16 cellular contexts compared by ENCODE assay signal in genomic region chr11:65826972-65827773, GRCh38. TPM values are rescaled to one million over a fixed set of nuclear protein-coding genes. Genes with fewer than 3 reads are reported as not detected.
DNase-seq lines count a peak whose midpoint lies in the region; ATAC-seq and TF ChIP-seq lines count a peak whose summit lies in the region.
"Had no signal": no experiment of that assay in that cellular context is flagged by ENCODE, and none has a peak within 500 bp of the region (broad histone marks: within the 10 kb centered on the region; RNA-seq: fewer than 3 reads in every experiment).

No MANE protein-coding gene starts in this region.

- H3K27me3 Mint-ChIP-seq in activated T-cell treated with anti-CD3 and anti-CD28 coated beads, Interleukin-2, amount 50 U/mL, for 72 hours (ENCODE audit: low read depth), result peaks cover 9% of the 10 kb centered on the region
- H3K27me3 Mint-ChIP-seq: B cell; CD4-positive, alpha-beta T cell had no signal

- TF ChIP-seq CTCF in hepatocyte (IDR thresholded peaks at IDR 0.05; ENCODE audit: poor library complexity) (no peak), heart right ventricle (IDR thresholded peaks at IDR 0.05) (no peak), upper lobe of right lung (IDR thresholded peaks at IDR 0.05) (no peak)

- H4K20me1 ChIP-seq in hepatocyte (ENCODE audit: insufficient read depth, poor library complexity, severe bottlenecking), result no peaks in the 10 kb centered on the region

- peaks cover 0 to 4% of the 10 kb centered on the region in 2 donors for H3K36me3 Mint-ChIP-seq in activated T-cell treated with anti-CD3 and anti-CD28 coated beads, Interleukin-2, amount 50 U/mL, for 72 hours (ENCODE audit: insufficient read depth in 2 of 2)

- H3K4me1 Mint-ChIP-seq in activated T-cell treated with anti-CD3 and anti-CD28 coated beads, Interleukin-2, amount 50 U/mL, for 72 hours (ENCODE audit: low read depth), result peaks cover 21% of the 10 kb centered on the region
- H3K4me1 Mint-ChIP-seq: B cell had no signal

- in situ Hi-C loops in SK-MEL-5 (cut with HindIII; ENCODE audit: low pct_unique_long_range_greater_than_20kb, low sequenced_read_pairs), result no loop called here

- ATAC-seq in activated T-cell treated with anti-CD3 and anti-CD28 coated beads, Interleukin-2, amount 50 U/mL, for 72 hours (replicated peaks in 1 of 2), result no peak
- ATAC-seq in HG02938 (IDR thresholded peaks at IDR 0.05; ENCODE audit: unreplicated experiment), result no peak
- ATAC-seq in heart right ventricle, result no peak
- ATAC-seq in upper lobe of right lung, result no peak

- intact Hi-C loops in heart right ventricle (cut with DNase I), result no loop called here
- intact Hi-C loops in upper lobe of right lung (cut with DNase I), result no loop called here

- H3K27ac Mint-ChIP-seq in activated T-cell treated with anti-CD3 and anti-CD28 coated beads, Interleukin-2, amount 50 U/mL, for 72 hours, result peak overlapping the region; percentile 43
- H3K27ac Mint-ChIP-seq: B cell; CD4-positive, alpha-beta T cell; H9 had no signal

- H3K4me3 Mint-ChIP-seq in activated T-cell treated with anti-CD3 and anti-CD28 coated beads, Interleukin-2, amount 50 U/mL, for 72 hours, result no peak overlapping the region
- H3K4me3 Mint-ChIP-seq: B cell; CD4-positive, alpha-beta T cell; H9 had no signal

- no peaks in the 10 kb centered on the region for H3K79me2 ChIP-seq in hepatocyte

- H3K36me3 ChIP-seq in hepatocyte (replicated peaks; ENCODE audit: insufficient read depth, low read depth) (no peaks in the 10 kb centered on the region), heart right ventricle (no peaks in the 10 kb centered on the region), upper lobe of right lung (no peaks in the 10 kb centered on the region)

- no peak overlapping the region for H2AFZ ChIP-seq in hepatocyte

- no peaks in the 10 kb centered on the region for H3K27me3 ChIP-seq in hepatocyte
- peaks cover 0 to 4% (median 0%) of the 10 kb centered on the region in 7 donors for H3K27me3 ChIP-seq in heart right ventricle
- no peaks in the 10 kb centered on the region for H3K27me3 ChIP-seq in upper lobe of right lung

- DNase-seq in activated T-cell treated with anti-CD3 and anti-CD28 coated beads, Interleukin-2, amount 50 U/mL, for 72 hours, result no peak
- no peak for DNase-seq in activated T-cell treated with anti-CD3 and anti-CD28 coated beads, Interleukin-2, amount 50 U/mL, for 48 hours
- DNase-seq in SK-MEL-5 (ENCODE audit: low read depth, low spot score), result peak; percentile 31
- DNase-seq in hepatocyte (ENCODE audit: low spot score), result no peak
- no peak for DNase-seq in heart right ventricle
- no peak for DNase-seq in upper lobe of right lung
- DNase-seq: Calu3; CD4-positive, alpha-beta T cell; DMS79 treated with DMSO at 0.1 percent for 48 hours; H9; MM.1S; NCI-H1436; NCI-H345; RPMI8226 had no signal

- no peaks in the 10 kb centered on the region for H3K9me3 Mint-ChIP-seq in activated T-cell treated with anti-CD3 and anti-CD28 coated beads, Interleukin-2, amount 50 U/mL, for 72 hours
- H3K9me3 Mint-ChIP-seq: CD4-positive, alpha-beta T cell; H9 had no signal

- H3K27ac ChIP-seq in hepatocyte, result peak overlapping the region; percentile 68
- H3K27ac ChIP-seq in heart right ventricle, result no peak overlapping the region
- no peak overlapping the region for H3K27ac ChIP-seq in upper lobe of right lung

- 76% methylated on average over 8 of the region's 8 CpGs for whole genome bisulfite sequencing in hepatocyte (ENCODE audit: low lambda C conversion rate, missing lambda C conversion rate)
- whole genome bisulfite sequencing in heart right ventricle, 2 donors, result 86 to 92% methylated on average over 8 of the region's 8 CpGs

- H3K4me1 ChIP-seq in hepatocyte (ENCODE audit: insufficient read depth) (no peaks in the 10 kb centered on the region), heart right ventricle (no peaks in the 10 kb centered on the region), upper lobe of right lung (no peaks in the 10 kb centered on the region)

- peak overlapping the region; percentile 46 for H3K4me2 ChIP-seq in hepatocyte

- H3K4me3 ChIP-seq in hepatocyte, result no peak overlapping the region
- H3K4me3 ChIP-seq in heart right ventricle, result no peak overlapping the region
- no peak overlapping the region for H3K4me3 ChIP-seq in upper lobe of right lung

- H3K9me2 ChIP-seq in hepatocyte (replicated peaks; ENCODE audit: insufficient read depth), result no peaks in the 10 kb centered on the region

- H3K9me3 ChIP-seq in hepatocyte (ENCODE audit: low read depth) (no peaks in the 10 kb centered on the region), heart right ventricle (no peaks in the 10 kb centered on the region), upper lobe of right lung (no peaks in the 10 kb centered on the region)

RNA-seq across cellular contexts. Expression of gene SNX32, which starts 6.6 kb away (rescaled TPM):
- 1 to 10 TPM; 2.2 to 4.6 TPM for total RNA-seq in activated T-cell treated with anti-CD3 and anti-CD28 coated beads, Interleukin-2, amount 50 U/mL, for 72 hours
- 0.08 and 0.18 TPM in 2 replicates for total RNA-seq in SK-MEL-5 (2014; rRNA removed; shearing (Covaris generic))
- 0.10 and 0.18 TPM in 2 replicates for polyA plus RNA-seq in SK-MEL-5 (2015; cell fraction: cytosol; rRNA removed)
- 2.5 and 2.7 TPM in 2 replicates for polyA plus RNA-seq in SK-MEL-5 (2015; cell fraction: nucleus; rRNA removed)
- total RNA-seq in hepatocyte (2.3 and 2.9 TPM in 2 replicates), heart right ventricle (under 1 TPM in 5 of 10 donors, not detected in 5; 0.13 to 0.32 (median 0.21) TPM), upper lobe of right lung (not detected)
- polyA plus RNA-seq in hepatocyte (5.1 and 6.0 TPM in 2 replicates), heart right ventricle (under 1 TPM; 0.51 to 0.58 TPM)
- total RNA-seq: Calu3 had no signal

RNA-seq across cellular contexts. Expression of gene CFL1, which starts 30.8 kb away (rescaled TPM):
- total RNA-seq in activated T-cell treated with anti-CD3 and anti-CD28 coated beads, Interleukin-2, amount 50 U/mL, for 72 hours, result 100 to 1,000 TPM; 477 to 512 TPM
- total RNA-seq in SK-MEL-5 (2014; rRNA removed; shearing (Covaris generic)), result 941 and 972 TPM in 2 replicates
- polyA plus RNA-seq in SK-MEL-5 (2015; cell fraction: cytosol; rRNA removed), result 1,372 and 1,683 TPM in 2 replicates
- polyA plus RNA-seq in SK-MEL-5 (2015; cell fraction: nucleus; rRNA removed), result 200 and 219 TPM in 2 replicates
- total RNA-seq in hepatocyte (720 and 758 TPM in 2 replicates), heart right ventricle (100 to 1,000 TPM; 281 to 672 (median 320) TPM), upper lobe of right lung (608 TPM)
- polyA plus RNA-seq in hepatocyte (1,698 and 1,708 TPM in 2 replicates), heart right ventricle (100 to 1,000 TPM; 159 to 962 TPM)

RNA-seq across cellular contexts. Expression of gene MUS81, which starts 33.1 kb away (rescaled TPM):
- 10 to 100 TPM; 80.6 to 94.8 TPM for total RNA-seq in activated T-cell treated with anti-CD3 and anti-CD28 coated beads, Interleukin-2, amount 50 U/mL, for 72 hours
- total RNA-seq in SK-MEL-5 (2014; rRNA removed; shearing (Covaris generic)), result 18.6 and 19.3 TPM in 2 replicates
- 17.4 and 18.0 TPM in 2 replicates for polyA plus RNA-seq in SK-MEL-5 (2015; cell fraction: cytosol; rRNA removed)
- polyA plus RNA-seq in SK-MEL-5 (2015; cell fraction: nucleus; rRNA removed), result 207 and 273 TPM in 2 replicates
- 22.3 and 23.8 TPM in 2 replicates for total RNA-seq in hepatocyte
- polyA plus RNA-seq in hepatocyte, result 47.0 and 51.7 TPM in 2 replicates
- total RNA-seq in heart right ventricle, result 10 to 100 TPM; 20.3 to 38.8 (median 27.0) TPM
- polyA plus RNA-seq in heart right ventricle, result 100 to 1,000 TPM in 1 of 2 donors, 10 to 100 TPM in 1; 54.4 to 111 TPM
- 49.4 TPM for total RNA-seq in upper lobe of right lung

RNA-seq across cellular contexts. Expression of gene OVOL1, which starts 40.3 kb away (rescaled TPM):
- total RNA-seq in activated T-cell treated with anti-CD3 and anti-CD28 coated beads, Interleukin-2, amount 50 U/mL, for 72 hours, result under 1 TPM in 1 of 2 donors, not detected in 1; 0.16 TPM
- not detected in 2 replicates for total RNA-seq in SK-MEL-5 (2014; rRNA removed; shearing (Covaris generic))
- not detected in 2 replicates for polyA plus RNA-seq in SK-MEL-5 (2015; cell fraction: cytosol; rRNA removed)
- 0.16 TPM in 1 of 2 replicates, not detected in the other for polyA plus RNA-seq in SK-MEL-5 (2015; cell fraction: nucleus; rRNA removed)
- 26.0 and 26.3 TPM in 2 replicates for total RNA-seq in hepatocyte
- 20.6 and 20.8 TPM in 2 replicates for polyA plus RNA-seq in hepatocyte
- total RNA-seq in heart right ventricle, result not detected
- polyA plus RNA-seq in heart right ventricle, result not detected
- 2.7 TPM for total RNA-seq in upper lobe of right lung

RNA-seq across cellular contexts. Expression of gene EFEMP2, which starts 45.4 kb away (rescaled TPM):
- total RNA-seq in activated T-cell treated with anti-CD3 and anti-CD28 coated beads, Interleukin-2, amount 50 U/mL, for 72 hours, result 10 to 100 TPM; 22.4 to 26.0 TPM
- total RNA-seq in SK-MEL-5 (2014; rRNA removed; shearing (Covaris generic)), result 0.45 and 0.55 TPM in 2 replicates
- polyA plus RNA-seq in SK-MEL-5 (2015; cell fraction: cytosol; rRNA removed), result 0.07 and 1.7 TPM in 2 replicates
- 19.3 and 62.2 TPM in 2 replicates for polyA plus RNA-seq in SK-MEL-5 (2015; cell fraction: nucleus; rRNA removed)
- total RNA-seq in hepatocyte (65.2 and 69.7 TPM in 2 replicates), heart right ventricle (100 to 1,000 TPM in 3 of 10 donors, 10 to 100 TPM in 7; 79.4 to 112 (median 89.6) TPM), upper lobe of right lung (62.0 TPM)
- polyA plus RNA-seq in hepatocyte (197 and 230 TPM in 2 replicates), heart right ventricle (100 to 1,000 TPM in 1 of 2 donors, 10 to 100 TPM in 1; 54.8 to 133 TPM)
